ENCODE assay signal across 8 cellular contexts in genomic region chr19:1605236-1606137, GRCh38. TPM values are rescaled to one million over a fixed set of nuclear protein-coding genes. Genes with fewer than 3 reads are reported as not detected.
DNase-seq lines count a peak whose midpoint lies in the region; ATAC-seq and TF ChIP-seq lines count a peak whose summit lies in the region.

Gene UQCR11, minus strand, starts transcription at chr19:1605462. Its CDS starts 53 bp downstream, at chr19:1605409.

- DNase-seq in AG08396 (ENCODE audit: low spot score) (peak; percentile 99), NCI-H226 (peak; percentile 90), WTC11 (ENCODE audit: low spot score) (peak; percentile 93), cardiac fibroblast (ENCODE audit: low read depth in 2 of 2) (peak; percentile 96 to 98), immature natural killer cell (peak; percentile 90 to 93 (median 93)), smooth muscle cell of the brain vasculature (ENCODE audit: low read depth, low spot score) (peak; percentile 85)

- H3K27ac Mint-ChIP-seq in WTC11 (peak within 1 kb of the TSS; percentile 99), immature natural killer cell (peak within 1 kb of the TSS; percentile 92 to 99 (median 98))

- H3K9me3 Mint-ChIP-seq in WTC11 (no peaks in the 10 kb centered on the region), immature natural killer cell (no peaks in the 10 kb centered on the region)

- POLR2A ChIA-PET in WTC11 (lab: Charles Lee): interaction anchor here (1.0 to 2.2 kb wide), 2 partner anchors 12 to 15 kb away, joined by 4 to 7 read pairs; partner anchors contain the start of gene MBD3

- peaks cover 4% of the 10 kb centered on the region; the same call in 1 of the 2 replicates for H3K36me3 Mint-ChIP-seq in WTC11
- H3K36me3 Mint-ChIP-seq in immature natural killer cell: no peaks in the 10 kb centered on the region

- TF ChIP-seq CTCF in WTC11 (IDR thresholded peaks at IDR 0.05) (no peak), cardiac fibroblast (IDR thresholded peaks at IDR 0.05; ENCODE audit: low read depth, low read length) (peak; percentile 62)

- peak within 1 kb of the TSS; percentile 92 to 96 for H3K4me3 ChIP-seq in cardiac fibroblast (replicated peaks in 1 of 2; ENCODE audit: low read depth in 2 of 2, low read length in 2 of 2)

- CTCF ChIA-PET in WTC11 (lab: Charles Lee): interaction anchor here (0.5 to 1.7 kb wide), 14 partner anchors 9 to 232 kb away, joined by 3 to 9 read pairs (median 3); partner anchors contain the start of gene ATP8B3

- H3K4me1 Mint-ChIP-seq in WTC11 (peaks cover 9% of the 10 kb centered on the region; the same call in 1 of the 2 replicates), immature natural killer cell (peaks cover 50 to 59% of the 10 kb centered on the region in 2 donors)

- H3K4me3 Mint-ChIP-seq in WTC11 (peak within 1 kb of the TSS; percentile 83), immature natural killer cell (peak within 1 kb of the TSS; percentile 96 to 100 (median 99))

- ATAC-seq in GM18909 (IDR thresholded peaks at IDR 0.05; ENCODE audit: poor library complexity, unreplicated experiment) (peak; percentile 89), HG03175 (IDR thresholded peaks at IDR 0.05; ENCODE audit: unreplicated experiment) (peak; percentile 88), WTC11 (peak; percentile 80)

- H3K27me3 Mint-ChIP-seq in WTC11 (ENCODE audit: low read depth) (no peaks in the 10 kb centered on the region), immature natural killer cell (ENCODE audit: low read depth in 3 of 3) (peaks cover 8 to 14% (median 12%) of the 10 kb centered on the region in 3 donors)

TF ChIP-seq in WTC11, 78 proteins besides CTCF, POLR2A, EP300 and RAD21 (continues in another document):
- TF ChIP-seq ZNF416 (CRISPR knock-in tag; IDR thresholded peaks at IDR 0.05) (no peak), FOXJ3 (CRISPR knock-in tag; IDR thresholded peaks at IDR 0.05; ENCODE audit: borderline replicate concordance) (no peak), JUN (CRISPR knock-in tag; IDR thresholded peaks at IDR 0.05) (no peak), SMAD4 (CRISPR knock-in tag; IDR thresholded peaks at IDR 0.05) (no peak), SP1 (CRISPR knock-in tag; conservative IDR thresholded peaks at IDR 0.05) (peak; percentile 63; the same call in 1 of the 2 replicates), ZNF232 (CRISPR knock-in tag; IDR thresholded peaks at IDR 0.05) (no peak), NR1H2 (CRISPR knock-in tag; IDR thresholded peaks at IDR 0.05) (no peak), TCF7 (CRISPR knock-in tag; IDR thresholded peaks at IDR 0.05; ENCODE audit: low read depth) (no peak), AFF4 (CRISPR knock-in tag; IDR thresholded peaks at IDR 0.05; ENCODE audit: borderline replicate concordance) (no peak), NFATC4 (CRISPR knock-in tag; IDR thresholded peaks at IDR 0.05) (no peak), ZNF138 (CRISPR knock-in tag; conservative IDR thresholded peaks at IDR 0.05) (no peak), HMGA2 (CRISPR knock-in tag; IDR thresholded peaks at IDR 0.05) (no peak), ZNF121 (CRISPR knock-in tag; IDR thresholded peaks at IDR 0.05) (no peak), FOXK1 (CRISPR knock-in tag; IDR thresholded peaks at IDR 0.05) (no peak), MLX (CRISPR knock-in tag; IDR thresholded peaks at IDR 0.05) (no peak), NR3C1 (CRISPR knock-in tag; conservative IDR thresholded peaks at IDR 0.05; ENCODE audit: low read depth) (no peak), PRRX2 (CRISPR knock-in tag; IDR thresholded peaks at IDR 0.05) (no peak), HMGXB4 (CRISPR knock-in tag; IDR thresholded peaks at IDR 0.05) (no peak), TP53 (CRISPR knock-in tag; IDR thresholded peaks at IDR 0.05) (no peak), GABPB1 (CRISPR knock-in tag; IDR thresholded peaks at IDR 0.05) (0 out of 2 replicates have a peak, but pooled peaks have one; percentile 14), NR2C2 (CRISPR knock-in tag; IDR thresholded peaks at IDR 0.05) (no peak), STAT6 (CRISPR knock-in tag; conservative IDR thresholded peaks at IDR 0.05; ENCODE audit: low read depth) (no peak), ETV6 (CRISPR knock-in tag; IDR thresholded peaks at IDR 0.05) (peak; percentile 51; the same call in 1 of the 2 replicates)

RNA-seq across cellular contexts. Expression of gene UQCR11, which starts in this region (rescaled TPM):
- 195 to 198 TPM (median 196 TPM) in 3 replicates for total RNA-seq in WTC11 (2021)
- 1,000 to 10,000 TPM in 1 of 3 donors, 100 to 1,000 TPM in 2; 572 to 1,041 (median 633) TPM for polyA plus RNA-seq in immature natural killer cell

Comparison
In these comparisons a context has a peak if more than half of its experiments do, and no peak if none do; other contexts are left out.
1. Peak in every context shown above with its lines: DNase-seq, ATAC-seq and H3K4me3 ChIP-seq.